Comparison of ENCODE assay signal across 25 cellular contexts in genomic region chr11:33948494-33948893, GRCh38. TPM values are rescaled to one million over a fixed set of nuclear protein-coding genes. Genes with fewer than 3 reads are reported as not detected.
DNase-seq lines count a peak whose midpoint lies in the region; ATAC-seq, FAIRE-seq and TF ChIP-seq lines count a peak whose summit lies in the region.
"Had no signal": no experiment of that assay in that cellular context is flagged by ENCODE, and none has a peak within 500 bp of the region (broad histone marks: within the 10 kb centered on the region; RNA-seq: fewer than 3 reads in every experiment).

No MANE protein-coding gene starts in this region.

- TF ChIP-seq POLR2A in K562 (conservative IDR thresholded peaks at IDR 0.05): no peak

- TF ChIP-seq RAD21 in K562 (CRISPR knock-in tag; conservative IDR thresholded peaks at IDR 0.05 in 1 of 2, IDR thresholded peaks at IDR 0.05 in 1 of 2): no peak

- no peaks in the 10 kb centered on the region for H3K4me1 Mint-ChIP-seq in naive thymus-derived CD8-positive, alpha-beta T cell
- H3K4me1 Mint-ChIP-seq: CD8-positive, alpha-beta memory T cell had no signal

- no peaks in the 10 kb centered on the region for H3K9me3 ChIP-seq in K562 (replicated peaks; ENCODE audit: control insufficient read depth, insufficient read depth, low read depth, low read length)
- no peaks in the 10 kb centered on the region for H3K9me3 ChIP-seq in heart right ventricle
- H3K9me3 ChIP-seq: A549; BE2C; BLaER1 treated with 17β-estradiol and CSF1 and Interleukin-3, amounts not matched to agents 10 nM and 100 nM had no signal

- H3K9ac ChIP-seq in K562 (ENCODE audit: insufficient read depth in 1 of 2, low read depth in 2 of 2, low read length in 2 of 2): no peak overlapping the region
- H3K9ac ChIP-seq: BLaER1 treated with 17β-estradiol and CSF1 and Interleukin-3, amounts not matched to agents 10 nM and 100 nM; GM23248 had no signal

- H3K27me3 Mint-ChIP-seq in naive thymus-derived CD8-positive, alpha-beta T cell: peaks cover 3 to 11% (median 4%) of the 10 kb centered on the region in 5 donors

- no peak overlapping the region for H3K27ac Mint-ChIP-seq in naive thymus-derived CD8-positive, alpha-beta T cell
- H3K27ac Mint-ChIP-seq: CD14-positive monocyte; CD4-positive, alpha-beta T cell; CD8-positive, alpha-beta memory T cell had no signal

- no peak for TF ChIP-seq EP300 in K562 (IDR thresholded peaks at IDR 0.05; ENCODE audit: low read length)

- 59% methylated on average over 2 of the region's 2 CpGs for WGBS in K562 (ENCODE audit: insufficient coverage, low coverage, missing lambda C conversion rate)
- WGBS in heart right ventricle, 2 donors: 67 to 71% methylated on average over 2 of the region's 2 CpGs

- no peaks in the 10 kb centered on the region for H3K36me3 ChIP-seq in K562 (ENCODE audit: control insufficient read depth, insufficient read depth, low read length)
- H3K36me3 ChIP-seq in heart right ventricle: no peaks in the 10 kb centered on the region
- H3K36me3 ChIP-seq: BE2C; BLaER1 treated with 17β-estradiol and CSF1 and Interleukin-3, amounts not matched to agents 10 nM and 100 nM had no signal

- intact Hi-C loops in K562 (cut with micrococcal nuclease): no loop called here
- intact Hi-C loops in heart right ventricle (cut with DNase I): no loop called here

- no peak overlapping the region for H3K4me3 Mint-ChIP-seq in naive thymus-derived CD8-positive, alpha-beta T cell
- H3K4me3 Mint-ChIP-seq: CD14-positive monocyte; CD4-positive, alpha-beta T cell; CD8-positive, alpha-beta memory T cell; H9 had no signal

- no peaks in the 10 kb centered on the region for H3K36me3 Mint-ChIP-seq in naive thymus-derived CD8-positive, alpha-beta T cell
- H3K36me3 Mint-ChIP-seq: CD14-positive monocyte; CD8-positive, alpha-beta memory T cell had no signal

- H4K20me1 ChIP-seq in K562 (replicated peaks; ENCODE audit: control insufficient read depth, insufficient read depth, low read length): no peaks in the 10 kb centered on the region
- H4K20me1 ChIP-seq: BLaER1 treated with 17β-estradiol and CSF1 and Interleukin-3, amounts not matched to agents 10 nM and 100 nM had no signal

- CTCF ChIA-PET in K562 (lab: Yijun Ruan, JAX; ENCODE audit: low intra/inter-chr PET ratio): no interaction called here

- no peaks in the 10 kb centered on the region for H3K27me3 ChIP-seq in K562 (ENCODE audit: control insufficient read depth in 2 of 2, insufficient read depth in 2 of 2, low read length in 2 of 2)
- no peaks in the 10 kb centered on the region for H3K27me3 ChIP-seq in heart right ventricle
- H3K27me3 ChIP-seq: BE2C; BLaER1 treated with 17β-estradiol and CSF1 and Interleukin-3, amounts not matched to agents 10 nM and 100 nM had no signal

- no peak overlapping the region for H3K4me2 ChIP-seq in K562 (ENCODE audit: insufficient read depth, low read length)
- H3K4me2 ChIP-seq: A549; BLaER1 treated with 17β-estradiol and CSF1 and Interleukin-3, amounts not matched to agents 10 nM and 100 nM had no signal

- no TSS peak for BruUV-seq in K562 (replicated peaks; lab: Mats Ljungman, UMichigan)

- H2AFZ ChIP-seq in K562 (ENCODE audit: low read depth, low read length): peak overlapping the region; percentile 75; the same call in 1 of the 2 replicates
- H2AFZ ChIP-seq: GM23248 had no signal

- peaks cover 33 to 45% of the 10 kb centered on the region in 2 experiments for H3K4me1 ChIP-seq in K562 (replicated peaks in 1 of 2; ENCODE audit: control insufficient read depth in 2 of 2, insufficient read depth in 2 of 2, low read length in 2 of 2)
- peaks cover 0 to 15% (median 3%) of the 10 kb centered on the region in 9 donors for H3K4me1 ChIP-seq in heart right ventricle
- H3K4me1 ChIP-seq: A549, BE2C had no signal

- H3K27ac ChIP-seq in K562 (ENCODE audit: extremely low read depth, low read depth, low read length): no peak overlapping the region
- no peak overlapping the region for H3K27ac ChIP-seq in heart right ventricle
- H3K27ac ChIP-seq in caudate nucleus (ENCODE audit: low read depth, low read length): no peak overlapping the region
- H3K27ac ChIP-seq: A549; BLaER1 treated with 17β-estradiol and CSF1 and Interleukin-3, amounts not matched to agents 10 nM and 100 nM; GM23248 had no signal

- peak; percentile 10 for DNase-seq in NCI-H345 (lab: John Stamatoyannopoulos, UW)
- DNase-seq in NCI-H345 treated with DMSO at 0.1 percent for 48 hours (lab: John Stamatoyannopoulos, UW; ENCODE audit: unreplicated experiment): no peak
- DNase-seq in NCI-H526 (lab: John Stamatoyannopoulos, UW): peak; percentile 93 to 96
- no peak for DNase-seq in K562 (ENCODE audit: extremely low read depth in 1 of 4, low spot score in 3 of 4)
- DNase-seq in heart right ventricle: no peak
- DNase-seq in caudate nucleus (lab: John Stamatoyannopoulos, UW): no peak
- DNase-seq in naive thymus-derived CD8-positive, alpha-beta T cell: no peak
- DNase-seq: 8988T; ACHN; AML-193; BE2C; CD4-positive, alpha-beta T cell; CD8-positive, alpha-beta memory T cell; DMS 273 treated with DMSO at 0.1 percent for 48 hours; DMS79; GF-D8; GM23248; H9 had no signal

- no peak for FAIRE-seq in K562 (lab: Jason Lieb, UNC)
- FAIRE-seq: A549, D721Med, GM19239 had no signal

- H3K9me3 Mint-ChIP-seq in naive thymus-derived CD8-positive, alpha-beta T cell: no peaks in the 10 kb centered on the region
- H3K9me3 Mint-ChIP-seq: CD4-positive, alpha-beta T cell; CD8-positive, alpha-beta memory T cell; H9 had no signal

- in situ Hi-C loops in K562 (cut with MboI): no loop called here

- no peak for TF ChIP-seq CTCF in K562 (IDR thresholded peaks at IDR 0.05 in 2 of 3, conservative IDR thresholded peaks at IDR 0.05 in 1 of 3; ENCODE audit: insufficient read depth in 2 of 3, low read depth in 1 of 3, low read length in 3 of 3)
- no peak for TF ChIP-seq CTCF in heart right ventricle (IDR thresholded peaks at IDR 0.05)

- ATAC-seq in K562 (no peak), heart right ventricle (no peak)
- no peak for ATAC-seq in naive thymus-derived CD8-positive, alpha-beta T cell
- ATAC-seq: A549, HCT116 had no signal

- no peaks in the 10 kb centered on the region; the same call in 2 of the 3 replicates for H3K79me2 ChIP-seq in K562 (ENCODE audit: control insufficient read depth, insufficient read depth, low read length)

- POLR2A ChIA-PET in K562 (lab: Yijun Ruan, JAX): no interaction called here
- POLR2A ChIA-PET in naive thymus-derived CD8-positive, alpha-beta T cell (lab: Charles Lee): no interaction called here

- H3K9me1 ChIP-seq in K562 (ENCODE audit: control insufficient read depth, insufficient read depth, low read length): no peaks in the 10 kb centered on the region

- H3K4me3 ChIP-seq in K562: no peak overlapping the region
- H3K4me3 ChIP-seq in heart right ventricle: no peak overlapping the region
- H3K4me3 ChIP-seq: A549; BLaER1 treated with 17β-estradiol and CSF1 and Interleukin-3, amounts not matched to agents 10 nM and 100 nM; GM23248 had no signal

TF ChIP-seq in K562, 482 proteins besides CTCF, POLR2A, EP300 and RAD21:
- TF ChIP-seq ZNF24 (IDR thresholded peaks at IDR 0.05): peak; percentile 95
- no peak for TF ChIP-seq CTBP1 (IDR thresholded peaks at IDR 0.05; ENCODE audit: borderline replicate concordance)

RNA-seq across cellular contexts. Expression of gene LMO2, which starts 56.6 kb away (rescaled TPM):
- 49.1 and 50.2 TPM in 2 replicates for total RNA-seq in K562 (2011; cell fraction: chromatin; rRNA removed; ENCODE audit: low replicate concordance)
- total RNA-seq in K562 (2011; cell fraction: nucleolus; rRNA removed): 42.2 and 44.7 TPM in 2 replicates
- total RNA-seq in K562 (2011; cell fraction: nucleoplasm; rRNA removed): 44.7 and 67.3 TPM in 2 replicates
- total RNA-seq in K562 (2014; rRNA removed): 93.1 and 104 TPM in 2 replicates
- total RNA-seq in K562 (2014; rRNA removed; fragmentation: Illumina TruSeq; extraction: Trizol): 85.1 and 96.3 TPM in 2 replicates
- 39.2 and 41.5 TPM in 2 replicates for total RNA-seq in K562 (2015; rRNA removed; fragmentation: Illumina TruSeq; extraction: Trizol)
- total RNA-seq in K562 (2021): 87.3 and 96.2 TPM in 2 replicates
- 79.9 and 126 TPM in 2 replicates for polyA plus RNA-seq in K562 (2011; rRNA removed)
- 57.1 and 58.2 TPM in 2 replicates for polyA plus RNA-seq in K562 (2011; cell fraction: cytosol; rRNA removed)
- polyA plus RNA-seq in K562 (2011; cell fraction: nucleus; rRNA removed): 75.1 and 102 TPM in 2 replicates
- 22.8 and 56.1 TPM in 2 replicates for polyA plus RNA-seq in K562 (2012)
- 90.9 and 91.5 TPM in 2 replicates for polyA plus RNA-seq in K562 (2014; fragmentation: Illumina TruSeq; extraction: Trizol)
- polyA plus RNA-seq in K562 (2014; fragmentation: Nextera tagmentation; extraction: Ambion mirVana): 10 to 100 TPM in 1 of 2 experiments, 1 to 10 TPM in 1; 6.9 to 19.6 TPM
- 98.0 and 118 TPM in 2 replicates for polyA plus RNA-seq in K562 (2014; rRNA removed)
- 48.8 and 65.2 TPM in 2 replicates for polyA minus RNA-seq in K562 (2011; rRNA and poly(A)+ RNA removed)
- 20.9 and 37.0 TPM in 2 replicates for polyA minus RNA-seq in K562 (2011; cell fraction: cytosol; rRNA and poly(A)+ RNA removed)
- polyA minus RNA-seq in K562 (2011; cell fraction: nucleus; rRNA and poly(A)+ RNA removed): 39.8 and 45.0 TPM in 2 replicates
- total RNA-seq in heart right ventricle: 10 to 100 TPM in 3 of 10 donors, 1 to 10 TPM in 7; 3.9 to 16.9 (median 9.1) TPM
- 10 to 100 TPM; 10.7 to 14.0 TPM for polyA plus RNA-seq in heart right ventricle
- under 1 TPM; 0.47 to 0.99 TPM for total RNA-seq in naive thymus-derived CD8-positive, alpha-beta T cell
- not detected for polyA plus RNA-seq in naive thymus-derived CD8-positive, alpha-beta T cell
- total RNA-seq: G401, GM23248 had no signal
- polyA plus RNA-seq: CD8-positive, alpha-beta memory T cell; GM23248 had no signal

Comparison
In these comparisons a context has a peak if more than half of its experiments do, and no peak if none do; other contexts are left out.
1. DNase-seq: peak in NCI-H345 (single experiment) and NCI-H526 (2 of 2); none in NCI-H345 treated with DMSO at 0.1 percent for 48 hours (single experiment), K562 (0 of 4), heart right ventricle (0 of 2), caudate nucleus (0 of 61) and naive thymus-derived CD8-positive, alpha-beta T cell (0 of 10).